Comparison of ENCODE assay signal across 28 cellular contexts in the genomic region with DNA sequence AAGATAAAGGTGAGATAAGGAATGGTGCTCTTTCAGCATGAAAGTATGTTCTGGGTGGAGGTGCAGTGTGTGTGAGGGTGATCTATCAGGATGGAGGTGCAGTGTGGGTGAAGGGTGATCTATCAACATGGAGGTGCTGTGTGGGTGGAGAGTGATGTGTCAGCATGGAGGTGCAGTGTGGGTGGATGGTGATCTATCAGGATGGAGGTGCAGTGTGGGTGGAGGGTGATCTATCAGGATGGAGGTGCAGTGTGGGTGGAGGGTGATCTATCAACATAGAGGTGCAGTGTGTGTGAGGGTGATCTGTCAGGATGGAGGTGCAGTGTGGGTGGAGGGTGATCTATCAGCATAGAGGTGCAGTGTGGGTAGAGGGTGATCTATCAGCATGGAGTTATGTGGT. TPM values are rescaled to one million over a fixed set of nuclear protein-coding genes. Genes with fewer than 3 reads are reported as not detected.
DNase-seq lines count a peak whose midpoint lies in the region; ATAC-seq and TF ChIP-seq lines count a peak whose summit lies in the region.
"Had no signal": no experiment of that assay in that cellular context is flagged by ENCODE, and none has a peak within 500 bp of the region (broad histone marks: within the 10 kb centered on the region; RNA-seq: fewer than 3 reads in every experiment).

No MANE protein-coding gene starts in this region.

- H3K4me3 Mint-ChIP-seq in T-helper 2 cell treated with Interferon-gamma antibody and Interleukin-4, amounts not matched to agents 5 μg/mL and 100 μg/mL, for 36 hours, result no peak overlapping the region
- H3K4me3 Mint-ChIP-seq in activated naive CD8-positive, alpha-beta T cell treated with anti-CD3 and anti-CD28 coated beads, Interleukin-2, amount 10 ng/mL, durations not matched to agents 7 days and 5 days, result no peak overlapping the region
- H3K4me3 Mint-ChIP-seq in activated naive CD8-positive, alpha-beta T cell treated with anti-CD3 and anti-CD28 coated beads for 36 hours, result no peak overlapping the region
- H3K4me3 Mint-ChIP-seq in activated CD8-positive, alpha-beta T cell treated with anti-CD3 and anti-CD28 coated beads for 36 hours, result no peak overlapping the region
- H3K4me3 Mint-ChIP-seq: CD14-positive monocyte; central memory CD8-positive, alpha-beta T cell; effector memory CD8-positive, alpha-beta T cell; immature natural killer cell; nephron progenitor cell; stimulated activated effector memory CD8-positive, alpha-beta T cell treated with anti-CD3 and anti-CD28 coated beads, Interleukin-12 subunit alpha, Interleukin-12 subunit beta, amount 100 ng/mL, for 72 hours had no signal

- peak; percentile 19 for DNase-seq in T-helper 2 cell treated with Interferon-gamma antibody and Interleukin-4, amounts not matched to agents 5 μg/mL and 100 μg/mL, for 36 hours (ENCODE audit: low spot score)
- no peak for DNase-seq in T-helper 2 cell
- no peak for DNase-seq in activated naive CD8-positive, alpha-beta T cell treated with anti-CD3 and anti-CD28 coated beads, Interleukin-2, amount 10 ng/mL, durations not matched to agents 7 days and 5 days
- no peak for DNase-seq in activated naive CD8-positive, alpha-beta T cell treated with anti-CD3 and anti-CD28 coated beads for 36 hours
- DNase-seq in activated CD8-positive, alpha-beta T cell treated with anti-CD3 and anti-CD28 coated beads for 36 hours, result peak; percentile 29
- no peak for DNase-seq in trophoblast cell
- no peak for DNase-seq in posterior vena cava (ENCODE audit: low spot score)
- no peak for DNase-seq in NCI-H1048 (lab: John Stamatoyannopoulos, UW)
- DNase-seq: 8988T; Caco-2; DMS79; effector memory CD8-positive, alpha-beta T cell; GDM1; H7; immature natural killer cell; MM.1S; NCI-H2029; NCI-H524; nephron progenitor cell; pancreas; stimulated activated CD4-positive, alpha-beta T cell treated with anti-CD3 and anti-CD28 coated beads, Interleukin-2, amount 100 ng/mL, for 48 hours; substantia nigra; upper lobe of left lung had no signal

- H3K4me2 ChIP-seq in trophoblast cell (ENCODE audit: low read length), result no peak overlapping the region

- H2BK5ac ChIP-seq in trophoblast cell (ENCODE audit: low read depth, low read length, poor library complexity), result no peak overlapping the region

- H2BK120ac ChIP-seq in trophoblast cell (ENCODE audit: insufficient read depth, low read length, poor library complexity), result no peak overlapping the region

- no peak for ATAC-seq in activated naive CD8-positive, alpha-beta T cell treated with anti-CD3 and anti-CD28 coated beads, Interleukin-2, amount 10 ng/mL, durations not matched to agents 7 days and 5 days (ENCODE audit: low read depth)
- ATAC-seq in activated CD8-positive, alpha-beta T cell treated with anti-CD3 and anti-CD28 coated beads for 36 hours, result peak; percentile 20
- ATAC-seq: activated CD4-positive, CD25-positive, alpha-beta regulatory T cell treated with anti-CD3 and anti-CD28 coated beads, Interleukin-2, amount 50 U/mL, for 24 hours; effector memory CD8-positive, alpha-beta T cell; pancreas; stimulated activated effector memory CD8-positive, alpha-beta T cell treated with anti-CD3 and anti-CD28 coated beads, Interleukin-12 subunit alpha, Interleukin-12 subunit beta, amount 100 ng/mL, for 72 hours had no signal

- H3K4me1 Mint-ChIP-seq in T-helper 2 cell treated with Interferon-gamma antibody and Interleukin-4, amounts not matched to agents 5 μg/mL and 100 μg/mL, for 36 hours (ENCODE audit: low read depth), result peaks cover 14% of the 10 kb centered on the region
- H3K4me1 Mint-ChIP-seq in activated naive CD8-positive, alpha-beta T cell treated with anti-CD3 and anti-CD28 coated beads, Interleukin-2, amount 10 ng/mL, durations not matched to agents 7 days and 5 days, result peaks cover 18% of the 10 kb centered on the region
- H3K4me1 Mint-ChIP-seq in activated naive CD8-positive, alpha-beta T cell treated with anti-CD3 and anti-CD28 coated beads for 36 hours, result peaks cover 11% of the 10 kb centered on the region
- H3K4me1 Mint-ChIP-seq in activated CD8-positive, alpha-beta T cell treated with anti-CD3 and anti-CD28 coated beads for 36 hours (ENCODE audit: low read depth), result peaks cover 14% of the 10 kb centered on the region

- peaks cover 15% of the 10 kb centered on the region for H3K27me3 Mint-ChIP-seq in T-helper 2 cell treated with Interferon-gamma antibody and Interleukin-4, amounts not matched to agents 5 μg/mL and 100 μg/mL, for 36 hours (ENCODE audit: low read depth)
- peaks cover 10% of the 10 kb centered on the region for H3K27me3 Mint-ChIP-seq in activated naive CD8-positive, alpha-beta T cell treated with anti-CD3 and anti-CD28 coated beads, Interleukin-2, amount 10 ng/mL, durations not matched to agents 7 days and 5 days
- no peaks in the 10 kb centered on the region for H3K27me3 Mint-ChIP-seq in activated naive CD8-positive, alpha-beta T cell treated with anti-CD3 and anti-CD28 coated beads for 36 hours
- no peaks in the 10 kb centered on the region for H3K27me3 Mint-ChIP-seq in activated CD8-positive, alpha-beta T cell treated with anti-CD3 and anti-CD28 coated beads for 36 hours
- H3K27me3 Mint-ChIP-seq: central memory CD8-positive, alpha-beta T cell had no signal

- no peaks in the 10 kb centered on the region for H3K36me3 Mint-ChIP-seq in T-helper 2 cell treated with Interferon-gamma antibody and Interleukin-4, amounts not matched to agents 5 μg/mL and 100 μg/mL, for 36 hours (ENCODE audit: low read depth)
- H3K36me3 Mint-ChIP-seq in activated naive CD8-positive, alpha-beta T cell treated with anti-CD3 and anti-CD28 coated beads, Interleukin-2, amount 10 ng/mL, durations not matched to agents 7 days and 5 days, result no peaks in the 10 kb centered on the region
- H3K36me3 Mint-ChIP-seq in activated naive CD8-positive, alpha-beta T cell treated with anti-CD3 and anti-CD28 coated beads for 36 hours, result no peaks in the 10 kb centered on the region
- H3K36me3 Mint-ChIP-seq in activated CD8-positive, alpha-beta T cell treated with anti-CD3 and anti-CD28 coated beads for 36 hours (ENCODE audit: low read depth), result no peaks in the 10 kb centered on the region
- H3K36me3 Mint-ChIP-seq: CD14-positive monocyte; stimulated activated effector memory CD8-positive, alpha-beta T cell treated with anti-CD3 and anti-CD28 coated beads, Interleukin-12 subunit alpha, Interleukin-12 subunit beta, amount 100 ng/mL, for 72 hours had no signal

- H3K4ac ChIP-seq in trophoblast cell (ENCODE audit: low read depth, low read length), result no peak overlapping the region

- no peaks in the 10 kb centered on the region for H3K9me3 Mint-ChIP-seq in T-helper 2 cell treated with Interferon-gamma antibody and Interleukin-4, amounts not matched to agents 5 μg/mL and 100 μg/mL, for 36 hours
- H3K9me3 Mint-ChIP-seq in activated naive CD8-positive, alpha-beta T cell treated with anti-CD3 and anti-CD28 coated beads, Interleukin-2, amount 10 ng/mL, durations not matched to agents 7 days and 5 days, result no peaks in the 10 kb centered on the region
- no peaks in the 10 kb centered on the region for H3K9me3 Mint-ChIP-seq in activated naive CD8-positive, alpha-beta T cell treated with anti-CD3 and anti-CD28 coated beads for 36 hours
- no peaks in the 10 kb centered on the region for H3K9me3 Mint-ChIP-seq in activated CD8-positive, alpha-beta T cell treated with anti-CD3 and anti-CD28 coated beads for 36 hours
- H3K9me3 Mint-ChIP-seq: CD14-positive monocyte; central memory CD8-positive, alpha-beta T cell; effector memory CD8-positive, alpha-beta T cell; immature natural killer cell; nephron progenitor cell; stimulated activated effector memory CD8-positive, alpha-beta T cell treated with anti-CD3 and anti-CD28 coated beads, Interleukin-12 subunit alpha, Interleukin-12 subunit beta, amount 100 ng/mL, for 72 hours had no signal

- H3K27ac Mint-ChIP-seq in T-helper 2 cell treated with Interferon-gamma antibody and Interleukin-4, amounts not matched to agents 5 μg/mL and 100 μg/mL, for 36 hours, result peak overlapping the region; percentile 2
- H3K27ac Mint-ChIP-seq in activated naive CD8-positive, alpha-beta T cell treated with anti-CD3 and anti-CD28 coated beads, Interleukin-2, amount 10 ng/mL, durations not matched to agents 7 days and 5 days, result peak overlapping the region; percentile 11
- no peak overlapping the region for H3K27ac Mint-ChIP-seq in activated naive CD8-positive, alpha-beta T cell treated with anti-CD3 and anti-CD28 coated beads for 36 hours
- peak overlapping the region; percentile 19 for H3K27ac Mint-ChIP-seq in activated CD8-positive, alpha-beta T cell treated with anti-CD3 and anti-CD28 coated beads for 36 hours
- H3K27ac Mint-ChIP-seq: immature natural killer cell; nephron progenitor cell; stimulated activated effector memory CD8-positive, alpha-beta T cell treated with anti-CD3 and anti-CD28 coated beads, Interleukin-12 subunit alpha, Interleukin-12 subunit beta, amount 100 ng/mL, for 72 hours had no signal

- H4K8ac ChIP-seq in trophoblast cell (ENCODE audit: low read depth, low read length), result no peak overlapping the region

- H4K91ac ChIP-seq in trophoblast cell (ENCODE audit: low read depth, low read length), result no peak overlapping the region

- no peaks in the 10 kb centered on the region for H3K79me1 ChIP-seq in trophoblast cell (ENCODE audit: low read length)

- intact Hi-C loops in activated CD8-positive, alpha-beta T cell treated with anti-CD3 and anti-CD28 coated beads for 36 hours (cut with micrococcal nuclease), result no loop called here
- intact Hi-C loops in posterior vena cava (cut with DNase I), result no loop called here

- no peaks in the 10 kb centered on the region for H3K4me1 ChIP-seq in trophoblast cell (ENCODE audit: control insufficient read depth in 1 of 2, insufficient read depth in 2 of 2, low read length in 2 of 2)
- H3K4me1 ChIP-seq: Caco-2, pancreas had no signal

- no peaks in the 10 kb centered on the region for H3K36me3 ChIP-seq in trophoblast cell (ENCODE audit: control insufficient read depth in 1 of 2, insufficient read depth in 2 of 2, low read length in 2 of 2)
- H3K36me3 ChIP-seq: pancreas, upper lobe of left lung had no signal

- H2AFZ ChIP-seq in trophoblast cell (ENCODE audit: insufficient read depth, low read length, poor library complexity), result no peak overlapping the region

- no peaks in the 10 kb centered on the region for H3K79me2 ChIP-seq in trophoblast cell (ENCODE audit: control insufficient read depth, insufficient read depth, low read length, poor library complexity)

- CTCF ChIA-PET in activated CD8-positive, alpha-beta T cell treated with anti-CD3 and anti-CD28 coated beads for 36 hours (lab: Charles Lee), result no interaction called here

- TF ChIP-seq CTCF in activated CD8-positive, alpha-beta T cell treated with anti-CD3 and anti-CD28 coated beads for 36 hours (IDR thresholded peaks at IDR 0.05), result no peak

- POLR2A ChIA-PET in activated naive CD8-positive, alpha-beta T cell treated with anti-CD3 and anti-CD28 coated beads, Interleukin-2, amount 10 ng/mL, durations not matched to agents 7 days and 5 days (lab: Charles Lee), result interaction anchor here (1.2 kb wide), 1 partner anchor 11 kb away, joined by 3 read pairs; no protein-coding TSS in a partner anchor
- POLR2A ChIA-PET in activated CD8-positive, alpha-beta T cell treated with anti-CD3 and anti-CD28 coated beads for 36 hours (lab: Charles Lee), result no interaction called here

- no peak overlapping the region for H3K27ac ChIP-seq in trophoblast cell (ENCODE audit: low read depth, low read length)
- H3K27ac ChIP-seq: pancreas, upper lobe of left lung had no signal

- peak overlapping the region; percentile 1 for H3K23ac ChIP-seq in trophoblast cell (ENCODE audit: low read length)

- H3K9me3 ChIP-seq in trophoblast cell (ENCODE audit: insufficient read depth, low read depth, low read length), result peaks cover 3% of the 10 kb centered on the region
- H3K9me3 ChIP-seq: Caco-2, pancreas, upper lobe of left lung had no signal

- no peaks in the 10 kb centered on the region for H3K27me3 ChIP-seq in trophoblast cell (ENCODE audit: insufficient read depth, low read length)
- H3K27me3 ChIP-seq: pancreas, upper lobe of left lung had no signal

- no peak overlapping the region for H2AK5ac ChIP-seq in trophoblast cell (ENCODE audit: low read length)

- no peak overlapping the region for H2BK12ac ChIP-seq in trophoblast cell (ENCODE audit: low read length)

- H3K18ac ChIP-seq in trophoblast cell (ENCODE audit: low read length), result no peak overlapping the region

- H3K14ac ChIP-seq in trophoblast cell (ENCODE audit: low read length), result no peak overlapping the region

- H3K9ac ChIP-seq in trophoblast cell (ENCODE audit: low read length), result no peak overlapping the region
- H3K9ac ChIP-seq: KMS-11 had no signal

- no peak overlapping the region for H4K12ac ChIP-seq in trophoblast cell (ENCODE audit: low read depth, low read length)

- H3K4me3 ChIP-seq in trophoblast cell (ENCODE audit: low read depth, low read length), result no peak overlapping the region
- H3K4me3 ChIP-seq: pancreas, upper lobe of left lung had no signal

RNA-seq across cellular contexts. Expression of a gene that starts 12.3 kb away (rescaled TPM):
- 1 to 10 TPM; 4.0 to 4.5 TPM for total RNA-seq in activated naive CD8-positive, alpha-beta T cell treated with anti-CD3 and anti-CD28 coated beads, Interleukin-2, amount 10 ng/mL, durations not matched to agents 7 days and 5 days
- total RNA-seq in activated naive CD8-positive, alpha-beta T cell treated with anti-CD3 and anti-CD28 coated beads for 36 hours, result 1 to 10 TPM; 1.9 to 2.2 TPM
- 1 to 10 TPM; 1.3 to 1.5 TPM for total RNA-seq in activated CD8-positive, alpha-beta T cell treated with anti-CD3 and anti-CD28 coated beads for 36 hours
- 0.94 and 1.1 TPM in 2 replicates for polyA plus RNA-seq in trophoblast cell (2013)
- 1 to 10 TPM; 1.2 to 2.9 TPM for total RNA-seq in posterior vena cava
- total RNA-seq: Caco-2 had no signal

Comparison
In these comparisons a context has a peak if more than half of its experiments do, and no peak if none do; other contexts are left out.
1. DNase-seq: peak in T-helper 2 cell treated with Interferon-gamma antibody and Interleukin-4, amounts not matched to agents 5 μg/mL and 100 μg/mL, for 36 hours (single experiment) and activated CD8-positive, alpha-beta T cell treated with anti-CD3 and anti-CD28 coated beads for 36 hours (single experiment); none in T-helper 2 cell (0 of 5), activated naive CD8-positive, alpha-beta T cell treated with anti-CD3 and anti-CD28 coated beads, Interleukin-2, amount 10 ng/mL, durations not matched to agents 7 days and 5 days (single experiment), activated naive CD8-positive, alpha-beta T cell treated with anti-CD3 and anti-CD28 coated beads for 36 hours (single experiment), trophoblast cell (0 of 2), posterior vena cava (single experiment) and NCI-H1048 (single experiment).